ENCODE assay signal across 8 cellular contexts in the genomic region with DNA sequence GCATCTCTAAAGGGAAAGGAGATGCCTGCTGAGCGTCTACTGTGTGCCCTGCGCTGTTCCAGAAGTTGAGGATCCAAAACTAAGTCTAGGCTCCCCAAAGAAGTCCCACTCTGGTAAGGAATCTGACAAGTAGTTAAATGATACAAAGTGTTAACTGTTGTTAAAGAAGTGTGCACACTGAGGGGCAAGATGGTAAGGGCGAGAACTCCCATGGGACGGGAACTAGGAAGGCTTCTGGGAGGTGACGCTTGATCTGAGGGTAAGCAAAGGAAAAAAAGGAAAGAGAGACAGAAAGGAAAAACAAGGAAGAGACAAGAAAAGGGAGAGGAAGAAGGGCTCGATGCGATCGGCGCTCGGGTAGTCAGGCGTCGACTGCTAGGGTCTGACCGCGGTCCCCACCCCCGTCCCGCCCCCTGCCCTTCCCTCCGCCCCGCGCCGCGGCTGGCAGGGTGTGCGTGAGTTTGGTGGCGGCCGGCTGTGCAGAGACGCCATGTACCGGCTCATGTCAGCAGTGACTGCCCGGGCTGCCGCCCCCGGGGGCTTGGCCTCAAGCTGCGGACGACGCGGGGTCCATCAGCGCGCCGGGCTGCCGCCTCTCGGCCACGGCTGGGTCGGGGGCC. TPM values are rescaled to one million over a fixed set of nuclear protein-coding genes. Genes with fewer than 3 reads are reported as not detected.
DNase-seq lines count a peak whose midpoint lies in the region; ATAC-seq and TF ChIP-seq lines count a peak whose summit lies in the region.

A gene with protein sequence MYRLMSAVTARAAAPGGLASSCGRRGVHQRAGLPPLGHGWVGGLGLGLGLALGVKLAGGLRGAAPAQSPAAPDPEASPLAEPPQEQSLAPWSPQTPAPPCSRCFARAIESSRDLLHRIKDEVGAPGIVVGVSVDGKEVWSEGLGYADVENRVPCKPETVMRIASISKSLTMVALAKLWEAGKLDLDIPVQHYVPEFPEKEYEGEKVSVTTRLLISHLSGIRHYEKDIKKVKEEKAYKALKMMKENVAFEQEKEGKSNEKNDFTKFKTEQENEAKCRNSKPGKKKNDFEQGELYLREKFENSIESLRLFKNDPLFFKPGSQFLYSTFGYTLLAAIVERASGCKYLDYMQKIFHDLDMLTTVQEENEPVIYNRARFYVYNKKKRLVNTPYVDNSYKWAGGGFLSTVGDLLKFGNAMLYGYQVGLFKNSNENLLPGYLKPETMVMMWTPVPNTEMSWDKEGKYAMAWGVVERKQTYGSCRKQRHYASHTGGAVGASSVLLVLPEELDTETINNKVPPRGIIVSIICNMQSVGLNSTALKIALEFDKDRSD (plus strand): TSS at position 480 of the 620 bp plus-strand sequence. CDS start 11 bp downstream, at position 491.

- peaks cover 23% of the 10 kb centered on the region for H3K9me3 Mint-ChIP-seq in T-helper 2 cell treated with Interferon-gamma antibody and Interleukin-4, amounts not matched to agents 5 μg/mL and 100 μg/mL, for 36 hours

- H3K4me3 ChIP-seq in right atrium auricular region (peak within 1 kb of the TSS; percentile 82 to 98), psoas muscle (peak within 1 kb of the TSS; percentile 97), urinary bladder (ENCODE audit: low read depth, low read length) (peak within 1 kb of the TSS; percentile 100)

- no peaks in the 10 kb centered on the region for H3K27me3 Mint-ChIP-seq in T-helper 2 cell treated with Interferon-gamma antibody and Interleukin-4, amounts not matched to agents 5 μg/mL and 100 μg/mL, for 36 hours (ENCODE audit: low read depth)

- TF ChIP-seq CTCF in GM13977 (IDR thresholded peaks at IDR 0.05; ENCODE audit: extremely low read depth, insufficient read depth, missing control alignments) (no peak), right atrium auricular region (IDR thresholded peaks at IDR 0.05) (no peak), psoas muscle (IDR thresholded peaks at IDR 0.05) (no peak)

- peak; percentile 89 for DNase-seq in GM13977 (ENCODE audit: low spot score)
- DNase-seq in NCI-H1417 treated with DMSO at 0.1 percent for 48 hours (lab: John Stamatoyannopoulos, UW) = peak; percentile 14
- DNase-seq in T-helper 2 cell treated with Interferon-gamma antibody and Interleukin-4, amounts not matched to agents 5 μg/mL and 100 μg/mL, for 36 hours (ENCODE audit: low spot score) = peak; percentile 72
- peak; percentile 21 to 92 (median 82) for DNase-seq in anterior cingulate cortex (lab: John Stamatoyannopoulos, UW)
- DNase-seq in right atrium auricular region (ENCODE audit: low spot score) = peak; percentile 87
- DNase-seq in psoas muscle = peak; percentile 91 to 94

- ATAC-seq in HG02759 (IDR thresholded peaks at IDR 0.05; ENCODE audit: unreplicated experiment) (peak; percentile 82), psoas muscle (peak; percentile 93 to 94 (median 93))

- intact Hi-C loops in psoas muscle (cut with DNase I) = loop anchor here in 1 of 2 donors (5.0 kb wide), 1 partner anchor 36 kb away; a partner anchor contains a TSS

- peak within 1 kb of the TSS; percentile 92 for H3K4me3 Mint-ChIP-seq in T-helper 2 cell treated with Interferon-gamma antibody and Interleukin-4, amounts not matched to agents 5 μg/mL and 100 μg/mL, for 36 hours

- 2 to 3% (median 2%) methylated on average over 25 to 40 of the region's 40 CpGs for WGBS in psoas muscle, 3 donors
- WGBS in urinary bladder = 2% methylated on average over 40 of the region's 40 CpGs

- H3K4me1 ChIP-seq in right atrium auricular region (peaks cover 0 to 4% of the 10 kb centered on the region in 2 donors), psoas muscle (no peaks in the 10 kb centered on the region), urinary bladder (ENCODE audit: insufficient read depth) (no peaks in the 10 kb centered on the region)

- in situ Hi-C loops in GM13977 (cut with MboI; ENCODE audit: low pct_unique_long_range_greater_than_20kb, low sequenced_read_pairs, unreplicated experiment) = no loop called here

- no peaks in the 10 kb centered on the region for H3K9me3 ChIP-seq in right atrium auricular region
- H3K9me3 ChIP-seq in psoas muscle = no peaks in the 10 kb centered on the region

- H3K4me1 Mint-ChIP-seq in T-helper 2 cell treated with Interferon-gamma antibody and Interleukin-4, amounts not matched to agents 5 μg/mL and 100 μg/mL, for 36 hours (ENCODE audit: low read depth) = peaks cover 12% of the 10 kb centered on the region

- H3K27ac ChIP-seq in right atrium auricular region = peak within 1 kb of the TSS; percentile 93 to 95
- H3K27ac ChIP-seq in psoas muscle = peak within 1 kb of the TSS; percentile 98
- peak within 1 kb of the TSS; percentile 86 for H3K27ac ChIP-seq in urinary bladder (ENCODE audit: low read depth)

- H3K36me3 ChIP-seq in right atrium auricular region = peaks cover 5% of the 10 kb centered on the region
- peaks cover 0 to 17% of the 10 kb centered on the region in 2 donors for H3K36me3 ChIP-seq in psoas muscle (ENCODE audit: insufficient read depth in 1 of 2, low read depth in 1 of 2)
- H3K36me3 ChIP-seq in urinary bladder (ENCODE audit: insufficient read depth) = no peaks in the 10 kb centered on the region

- H3K27me3 ChIP-seq in right atrium auricular region (no peaks in the 10 kb centered on the region), psoas muscle (ENCODE audit: insufficient read depth in 3 of 3, low read length in 2 of 3) (no peaks in the 10 kb centered on the region)

- peaks cover 11% of the 10 kb centered on the region for H3K36me3 Mint-ChIP-seq in T-helper 2 cell treated with Interferon-gamma antibody and Interleukin-4, amounts not matched to agents 5 μg/mL and 100 μg/mL, for 36 hours (ENCODE audit: low read depth)

- H3K27ac Mint-ChIP-seq in T-helper 2 cell treated with Interferon-gamma antibody and Interleukin-4, amounts not matched to agents 5 μg/mL and 100 μg/mL, for 36 hours = peak within 1 kb of the TSS; percentile 85

RNA-seq across cellular contexts. Expression of the gene that starts here (rescaled TPM):
- total RNA-seq in right atrium auricular region (10 to 100 TPM; 10.6 to 20.5 TPM), psoas muscle (10 to 100 TPM; 23.0 to 44.0 (median 33.7) TPM), urinary bladder (14.4 TPM)
- polyA plus RNA-seq in psoas muscle (10 to 100 TPM; 24.9 to 44.6 (median 29.7) TPM), urinary bladder (12.7 TPM)

Comparison
In these comparisons a context has a peak if more than half of its experiments do, and no peak if none do; other contexts are left out.
1. Peak in every context shown above with its lines: DNase-seq, ATAC-seq, H3K4me3 ChIP-seq and H3K27ac ChIP-seq.
2. DNase-seq: peak in every context shown above with its lines; median percentile 92 in psoas muscle; 89 in GM13977; 87 in right atrium auricular region; 82 in anterior cingulate cortex; 72 in T-helper 2 cell treated with Interferon-gamma antibody and Interleukin-4, amounts not matched to agents 5 μg/mL and 100 μg/mL, for 36 hours; 14 in NCI-H1417 treated with DMSO at 0.1 percent for 48 hours.